Comparison of ENCODE assay signal across 11 cellular contexts in genomic region chr1:8495928-8496401, GRCh38.
DNase-seq lines count a peak whose midpoint lies in the region; ATAC-seq and TF ChIP-seq lines count a peak whose summit lies in the region.
"Had no signal": no experiment of that assay in that cellular context is flagged by ENCODE, and none has a peak within 500 bp of the region (broad histone marks: within the 10 kb centered on the region; RNA-seq: fewer than 3 reads in every experiment).

No MANE protein-coding gene starts in this region.

- ATAC-seq in GM18520 (IDR thresholded peaks at IDR 0.05; ENCODE audit: unreplicated experiment) (peak; percentile 32), HG03378 (IDR thresholded peaks at IDR 0.05; ENCODE audit: unreplicated experiment) (peak; percentile 40), HG03025 (IDR thresholded peaks at IDR 0.05; ENCODE audit: low FRiP score, unreplicated experiment) (no peak)

- no peaks in the 10 kb centered on the region for H3K36me3 ChIP-seq in ovary

- TF ChIP-seq CTCF in ovary (IDR thresholded peaks at IDR 0.05): no peak

- no peak overlapping the region for H3K4me3 ChIP-seq in ovary

- peaks cover 54% of the 10 kb centered on the region for H3K4me1 Mint-ChIP-seq in activated naive CD4-positive, alpha-beta T cell treated with anti-CD3 and anti-CD28 coated beads, Interleukin-2, amount 50 U/mL, for 24 hours

- intact Hi-C loops in ovary (cut with DNase I): no loop called here

- no peak for TF ChIP-seq POLR2A in ovary (IDR thresholded peaks at IDR 0.05)

- 83 to 91% (median 86%) methylated on average over 6 of the region's 6 CpGs for WGBS in ovary, 3 donors

- no peaks in the 10 kb centered on the region for H3K27me3 ChIP-seq in ovary

- peak overlapping the region; percentile 94 for H3K27ac Mint-ChIP-seq in activated naive CD4-positive, alpha-beta T cell treated with anti-CD3 and anti-CD28 coated beads, Interleukin-2, amount 50 U/mL, for 24 hours

- peak; percentile 43 for DNase-seq in stimulated activated CD4-positive, alpha-beta T cell treated with anti-CD3 and anti-CD28 coated beads, Interleukin-1b, Interleukin-23, amount 100 ng/mL, for 48 hours
- DNase-seq in SKM-1 (lab: John Stamatoyannopoulos, UW; ENCODE audit: unreplicated experiment) (no peak), ovary (no peak)
- DNase-seq: anterior cingulate cortex, foreskin melanocyte, midbrain, Right ventricle myocardium superior had no signal

- no peaks in the 10 kb centered on the region for H3K9me3 ChIP-seq in ovary

- H3K36me3 Mint-ChIP-seq in activated naive CD4-positive, alpha-beta T cell treated with anti-CD3 and anti-CD28 coated beads, Interleukin-2, amount 50 U/mL, for 24 hours: peaks cover 28% of the 10 kb centered on the region

- H3K4me3 Mint-ChIP-seq in activated naive CD4-positive, alpha-beta T cell treated with anti-CD3 and anti-CD28 coated beads, Interleukin-2, amount 50 U/mL, for 24 hours: peak overlapping the region; percentile 42

- H3K4me1 ChIP-seq in ovary (ENCODE audit: insufficient read depth): no peaks in the 10 kb centered on the region

- no peak for TF ChIP-seq EP300 in ovary (IDR thresholded peaks at IDR 0.05)

- H3K9me3 Mint-ChIP-seq in activated naive CD4-positive, alpha-beta T cell treated with anti-CD3 and anti-CD28 coated beads, Interleukin-2, amount 50 U/mL, for 24 hours: no peaks in the 10 kb centered on the region

- H3K27ac ChIP-seq in ovary: no peak overlapping the region

- H3K27me3 Mint-ChIP-seq in activated naive CD4-positive, alpha-beta T cell treated with anti-CD3 and anti-CD28 coated beads, Interleukin-2, amount 50 U/mL, for 24 hours: no peaks in the 10 kb centered on the region
